In genomic region chr13:101053694-101054093, GRCh38 we compare ENCODE assay signal across 23 cellular contexts.
"Had no signal": no experiment of that assay in that cellular context is flagged by ENCODE, and none has a peak within 500 bp of the region (broad histone marks: within the 10 kb centered on the region; RNA-seq: fewer than 3 reads in every experiment).

No MANE protein-coding gene starts in this region.

- H3K36me3 Mint-ChIP-seq: naive thymus-derived CD8-positive, alpha-beta T cell; stimulated activated effector memory CD8-positive, alpha-beta T cell treated with anti-CD3 and anti-CD28 coated beads, Interleukin-12 subunit alpha, Interleukin-12 subunit beta, amount 100 ng/mL, for 72 hours had no signal

- DNase-seq: effector memory CD4-positive, alpha-beta T cell; foreskin fibroblast; hippocampal formation; kidney glomerular epithelial cell; mammary epithelial cell; mucosa of descending colon; naive thymus-derived CD8-positive, alpha-beta T cell; nucleus accumbens; pancreas; right lobe of liver; stimulated activated CD4-positive, alpha-beta T cell treated with anti-CD3 and anti-CD28 coated beads, Interleukin-4, amount 100 ng/mL, for 1 hour; stimulated activated CD8-positive, alpha-beta memory T cell treated with anti-CD3 and anti-CD28 coated beads, Interleukin-4, amount 100 ng/mL, for 48 hours; stimulated activated naive CD8-positive, alpha-beta T cell treated with anti-CD3 and anti-CD28 coated beads, Interleukin-15, Interleukin-2, amounts not matched to agents 100 U/mL and 50 U/mL, for 24 hours; thyroid gland; upper lobe of left lung; uterus had no signal

- H3K4me1 ChIP-seq: esophagus muscularis mucosa, gastroesophageal sphincter, right lobe of liver, suprapubic skin, thyroid gland, upper lobe of left lung, uterus had no signal

- H3K27ac Mint-ChIP-seq: naive thymus-derived CD8-positive, alpha-beta T cell; progenitor cell of endocrine pancreas; stimulated activated effector memory CD8-positive, alpha-beta T cell treated with anti-CD3 and anti-CD28 coated beads, Interleukin-12 subunit alpha, Interleukin-12 subunit beta, amount 100 ng/mL, for 72 hours had no signal

- H3K4me3 ChIP-seq: esophagus muscularis mucosa, gastroesophageal sphincter, mucosa of descending colon, pancreas, right lobe of liver, suprapubic skin, thyroid gland, upper lobe of left lung, uterus had no signal

- H3K9me3 ChIP-seq: esophagus muscularis mucosa, gastroesophageal sphincter, mucosa of descending colon, pancreas, right lobe of liver, suprapubic skin, thyroid gland, upper lobe of left lung, uterus had no signal

- H3K36me3 ChIP-seq: gastroesophageal sphincter, pancreas, right lobe of liver, suprapubic skin, thyroid gland, upper lobe of left lung, uterus had no signal

- H3K9me3 Mint-ChIP-seq: stimulated activated effector memory CD8-positive, alpha-beta T cell treated with anti-CD3 and anti-CD28 coated beads, Interleukin-12 subunit alpha, Interleukin-12 subunit beta, amount 100 ng/mL, for 72 hours had no signal

- ATAC-seq: gastroesophageal sphincter; left lobe of liver; mucosa of descending colon; naive thymus-derived CD8-positive, alpha-beta T cell; stimulated activated effector memory CD8-positive, alpha-beta T cell treated with anti-CD3 and anti-CD28 coated beads, Interleukin-12 subunit alpha, Interleukin-12 subunit beta, amount 100 ng/mL, for 72 hours; stimulated activated naive CD8-positive, alpha-beta T cell treated with anti-CD3 and anti-CD28 coated beads, Interleukin-15, Interleukin-2, amounts not matched to agents 100 U/mL and 50 U/mL, for 24 hours had no signal

- H3K4me3 Mint-ChIP-seq: naive thymus-derived CD8-positive, alpha-beta T cell; stimulated activated effector memory CD8-positive, alpha-beta T cell treated with anti-CD3 and anti-CD28 coated beads, Interleukin-12 subunit alpha, Interleukin-12 subunit beta, amount 100 ng/mL, for 72 hours had no signal

- H3K27ac ChIP-seq: epithelial cell of prostate, esophagus muscularis mucosa, gastroesophageal sphincter, pancreas, right lobe of liver, suprapubic skin, thyroid gland, upper lobe of left lung, uterus had no signal

- H3K27me3 ChIP-seq: pancreas, right lobe of liver, suprapubic skin, thyroid gland, upper lobe of left lung, uterus had no signal
